In the genomic region with DNA sequence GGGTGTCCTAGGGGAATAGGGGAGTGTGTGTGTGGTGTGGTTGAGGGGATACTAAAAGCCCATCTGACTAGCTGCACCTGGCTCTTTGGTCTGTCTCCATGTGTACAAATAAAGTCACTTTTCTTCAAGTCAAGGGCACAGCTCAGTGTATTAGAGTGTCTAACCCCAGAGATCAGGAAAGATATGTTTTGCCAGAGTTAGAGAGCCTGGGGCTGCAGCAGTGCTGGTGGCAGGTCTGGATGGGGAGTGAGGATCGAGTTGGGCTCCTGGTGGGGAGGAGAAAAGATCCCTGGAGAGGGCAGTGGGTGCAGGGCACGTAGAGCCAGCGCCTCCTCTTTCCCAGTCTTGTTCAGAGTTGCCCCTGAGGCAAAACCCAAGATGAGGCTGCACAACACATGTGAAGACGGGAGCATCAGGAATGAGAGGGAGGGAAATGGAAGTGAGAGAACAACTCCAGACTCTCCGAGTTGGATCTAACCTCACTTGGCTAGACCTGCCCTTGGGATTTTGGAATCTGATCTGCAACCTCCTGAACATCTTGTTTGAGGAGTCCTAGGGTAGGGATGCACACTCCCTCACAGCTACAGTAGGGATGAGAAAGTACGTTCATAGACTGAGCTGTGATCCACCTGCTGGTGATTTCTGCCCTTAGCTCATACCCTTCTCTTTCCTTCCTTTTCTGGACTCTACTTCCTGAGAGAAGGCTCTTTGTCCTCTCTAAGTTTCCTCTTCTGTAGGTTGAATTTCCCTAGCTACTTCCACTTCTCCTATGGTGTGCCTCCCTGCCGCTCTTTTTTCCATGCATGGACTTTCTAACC, we compare ENCODE assay signal across 14 cellular contexts.
DNase-seq lines count a peak whose midpoint lies in the region; ATAC-seq and TF ChIP-seq lines count a peak whose summit lies in the region.
"Had no signal": no experiment of that assay in that cellular context is flagged by ENCODE, and none has a peak within 500 bp of the region (broad histone marks: within the 10 kb centered on the region; RNA-seq: fewer than 3 reads in every experiment).

No MANE protein-coding gene starts in this region.

- dilution Hi-C loops in mammary epithelial cell (cut with HindIII; ENCODE audit: low sequenced_read_pairs), result no loop called here

- no peaks in the 10 kb centered on the region for H3K27me3 Mint-ChIP-seq in Caco-2 (ENCODE audit: insufficient read depth, unreplicated experiment)
- peaks cover 2% of the 10 kb centered on the region for H3K27me3 Mint-ChIP-seq in neural progenitor cell (ENCODE audit: insufficient read depth, low read depth)

- H3K9me3 ChIP-seq in Caco-2, result no peaks in the 10 kb centered on the region
- H3K9me3 ChIP-seq in mammary epithelial cell (replicated peaks; ENCODE audit: insufficient read depth, low read length), result no peaks in the 10 kb centered on the region
- H3K9me3 ChIP-seq in neural progenitor cell (ENCODE audit: low read depth), result no peaks in the 10 kb centered on the region
- H3K9me3 ChIP-seq: gastroesophageal sphincter had no signal

- no peak overlapping the region for H3K4me3 Mint-ChIP-seq in Caco-2 (ENCODE audit: unreplicated experiment)
- no peak overlapping the region for H3K4me3 Mint-ChIP-seq in neural progenitor cell
- H3K4me3 Mint-ChIP-seq: activated naive CD4-positive, alpha-beta T cell treated with anti-CD3 and anti-CD28 coated beads, Interleukin-2, amount 10 ng/mL, durations not matched to agents 7 days and 5 days had no signal

- H3K27ac ChIP-seq in mammary epithelial cell (ENCODE audit: insufficient read depth, low read depth, low read length) (no peak overlapping the region), neural progenitor cell (no peak overlapping the region)
- H3K27ac ChIP-seq: coronary artery, gastroesophageal sphincter had no signal

- ATAC-seq in GM19467 (IDR thresholded peaks at IDR 0.05; ENCODE audit: unreplicated experiment), result no peak
- ATAC-seq in GM19455 (IDR thresholded peaks at IDR 0.05; ENCODE audit: unreplicated experiment), result no peak
- ATAC-seq in HG02870 (IDR thresholded peaks at IDR 0.05; ENCODE audit: unreplicated experiment), result no peak
- ATAC-seq: gastroesophageal sphincter had no signal

- no peak overlapping the region for H3K27ac Mint-ChIP-seq in Caco-2 (ENCODE audit: unreplicated experiment)
- H3K27ac Mint-ChIP-seq in neural progenitor cell, result peak overlapping the region; percentile 53
- H3K27ac Mint-ChIP-seq: activated naive CD4-positive, alpha-beta T cell treated with anti-CD3 and anti-CD28 coated beads, Interleukin-2, amount 10 ng/mL, durations not matched to agents 7 days and 5 days had no signal

- no peaks in the 10 kb centered on the region for H3K36me3 Mint-ChIP-seq in Caco-2 (ENCODE audit: insufficient read depth, unreplicated experiment)
- H3K36me3 Mint-ChIP-seq in neural progenitor cell, result no peaks in the 10 kb centered on the region
- H3K36me3 Mint-ChIP-seq: activated naive CD4-positive, alpha-beta T cell treated with anti-CD3 and anti-CD28 coated beads, Interleukin-2, amount 10 ng/mL, durations not matched to agents 7 days and 5 days had no signal

- TF ChIP-seq CTCF in Caco-2 (IDR thresholded peaks at IDR 0.05; ENCODE audit: insufficient read depth in 1 of 2, low read depth in 1 of 2, low read length in 1 of 2, severe bottlenecking in 1 of 2, unreplicated experiment in 1 of 2) (peak; percentile 17 to 25), HFF-Myc (IDR thresholded peaks at IDR 0.05; ENCODE audit: low read depth, low read length, missing control alignments) (peak; percentile 10), mammary epithelial cell (conservative IDR thresholded peaks at IDR 0.05 in 1 of 2, IDR thresholded peaks at IDR 0.05 in 1 of 2; ENCODE audit: extremely low read depth in 1 of 2, insufficient read depth in 1 of 2, low read depth in 1 of 2, low read length in 2 of 2) (peak; percentile 6 to 9), neural progenitor cell (IDR thresholded peaks at IDR 0.05) (peak; percentile 14)

- DNase-seq in Caco-2 (no peak), HFF-Myc (ENCODE audit: extremely low read depth, low read depth) (no peak), mammary epithelial cell (no peak), neural progenitor cell (ENCODE audit: low spot score) (no peak), head of caudate nucleus (no peak)
- DNase-seq: activated naive CD4-positive, alpha-beta T cell treated with anti-CD3 and anti-CD28 coated beads, Interleukin-2, amount 10 ng/mL, durations not matched to agents 7 days and 5 days; COR-L47; occipital lobe; stimulated activated naive CD4-positive, alpha-beta T cell had no signal

- H2AFZ ChIP-seq in mammary epithelial cell (ENCODE audit: low read depth, low read length), result no peak overlapping the region
- H2AFZ ChIP-seq in neural progenitor cell (replicated peaks), result no peak overlapping the region

- H3K4me2 ChIP-seq in mammary epithelial cell (ENCODE audit: insufficient read depth, low read depth, low read length) (no peak overlapping the region), neural progenitor cell (no peak overlapping the region)

- in situ Hi-C loops in mammary epithelial cell (cut with MboI; ENCODE audit: low sequenced_read_pairs in 2 of 2), result loop anchor here in 1 of 2 donors (25.0 kb wide), 1 partner anchor 680 kb away; no protein-coding TSS in a partner anchor

- CTCF ChIA-PET in Caco-2 (lab: Charles Lee), result interaction anchor here (0.7 kb wide), 1 partner anchor 235 kb away, joined by 3 read pairs; no protein-coding TSS in a partner anchor
- CTCF ChIA-PET in mammary epithelial cell (lab: Charles Lee; ENCODE audit: low non-redundant PET), result no interaction called here

- BruUV-seq in Caco-2 (replicated peaks; lab: Mats Ljungman, UMichigan), result no TSS peak
- no TSS peak for BruUV-seq in mammary epithelial cell (replicated peaks; lab: Mats Ljungman, UMichigan)

- no peak overlapping the region for H3K4me3 ChIP-seq in Caco-2 (ENCODE audit: low read depth, low read length)
- no peak overlapping the region for H3K4me3 ChIP-seq in HFF-Myc (replicated peaks; ENCODE audit: low read depth, low read length)
- H3K4me3 ChIP-seq in mammary epithelial cell (replicated peaks in 1 of 3; ENCODE audit: insufficient read depth in 1 of 3, low read depth in 2 of 3, low read length in 3 of 3), result no peak overlapping the region
- H3K4me3 ChIP-seq in neural progenitor cell, result no peak overlapping the region
- H3K4me3 ChIP-seq: coronary artery, gastroesophageal sphincter had no signal

- POLR2A ChIA-PET in Caco-2 (lab: Charles Lee), result no interaction called here

- 83% methylated on average over 6 of the region's 7 CpGs for WGBS in mammary epithelial cell (ENCODE audit: low coverage, missing lambda C conversion rate)

- no peaks in the 10 kb centered on the region for H3K27me3 ChIP-seq in Caco-2 (replicated peaks; ENCODE audit: control insufficient read depth, insufficient read depth, low read length)
- H3K27me3 ChIP-seq in mammary epithelial cell (ENCODE audit: insufficient read depth, low read length), result no peaks in the 10 kb centered on the region
- H3K27me3 ChIP-seq in neural progenitor cell, result no peaks in the 10 kb centered on the region
- H3K27me3 ChIP-seq: gastroesophageal sphincter had no signal

- H3K36me3 ChIP-seq in Caco-2 (ENCODE audit: control insufficient read depth, insufficient read depth, low read length) (no peaks in the 10 kb centered on the region), mammary epithelial cell (ENCODE audit: insufficient read depth, low read length) (no peaks in the 10 kb centered on the region), neural progenitor cell (no peaks in the 10 kb centered on the region)
- H3K36me3 ChIP-seq: gastroesophageal sphincter had no signal

- H4K20me1 ChIP-seq in mammary epithelial cell (ENCODE audit: insufficient read depth, low read length) (no peaks in the 10 kb centered on the region), neural progenitor cell (ENCODE audit: low read depth) (no peaks in the 10 kb centered on the region)

- no peaks in the 10 kb centered on the region for H3F3A ChIP-seq in neural progenitor cell (ENCODE audit: low read depth)

- H3K4me1 Mint-ChIP-seq in Caco-2 (ENCODE audit: low read depth, unreplicated experiment) (no peaks in the 10 kb centered on the region), neural progenitor cell (peaks cover 35% of the 10 kb centered on the region)
- H3K4me1 Mint-ChIP-seq: activated naive CD4-positive, alpha-beta T cell treated with anti-CD3 and anti-CD28 coated beads, Interleukin-2, amount 10 ng/mL, durations not matched to agents 7 days and 5 days had no signal

- H3K9ac ChIP-seq in mammary epithelial cell (ENCODE audit: insufficient read depth, low read length), result no peak overlapping the region
- no peak overlapping the region for H3K9ac ChIP-seq in neural progenitor cell

- H3K4me1 ChIP-seq in Caco-2 (no peaks in the 10 kb centered on the region), mammary epithelial cell (ENCODE audit: insufficient read depth, low read length) (peaks cover 9% of the 10 kb centered on the region), neural progenitor cell (peaks cover 12% of the 10 kb centered on the region)

- H3K9me3 Mint-ChIP-seq in Caco-2 (ENCODE audit: unreplicated experiment), result no peaks in the 10 kb centered on the region
- no peaks in the 10 kb centered on the region for H3K9me3 Mint-ChIP-seq in neural progenitor cell
- H3K9me3 Mint-ChIP-seq: activated naive CD4-positive, alpha-beta T cell treated with anti-CD3 and anti-CD28 coated beads, Interleukin-2, amount 10 ng/mL, durations not matched to agents 7 days and 5 days had no signal

- H3K79me2 ChIP-seq in mammary epithelial cell (ENCODE audit: insufficient read depth, low read length), result no peaks in the 10 kb centered on the region
- no peaks in the 10 kb centered on the region for H3K79me2 ChIP-seq in neural progenitor cell (ENCODE audit: low read depth)

- intact Hi-C loops in Caco-2 (cut with micrococcal nuclease; ENCODE audit: unreplicated experiment), result no loop called here
- intact Hi-C loops in mammary epithelial cell (cut with micrococcal nuclease), result no loop called here
- intact Hi-C loops in head of caudate nucleus (cut with DNase I), result loop anchor here (10.0 kb wide), 1 partner anchor 173 kb away; no protein-coding TSS in a partner anchor
